In genomic region chr13:33004454-33004853, GRCh38 we compare ENCODE assay signal across 12 cellular contexts. TPM values are rescaled to one million over a fixed set of nuclear protein-coding genes. Genes with fewer than 3 reads are reported as not detected.
DNase-seq lines count a peak whose midpoint lies in the region; ATAC-seq, FAIRE-seq and TF ChIP-seq lines count a peak whose summit lies in the region.
"Had no signal": no experiment of that assay in that cellular context is flagged by ENCODE, and none has a peak within 500 bp of the region (broad histone marks: within the 10 kb centered on the region; RNA-seq: fewer than 3 reads in every experiment).

No MANE protein-coding gene starts in this region.

- H3K4me1 ChIP-seq in muscle layer of duodenum (ENCODE audit: control insufficient read depth in 1 of 2, insufficient read depth in 2 of 2, low read length in 2 of 2): no peaks in the 10 kb centered on the region
- H3K4me1 ChIP-seq: BE2C had no signal

- no peaks in the 10 kb centered on the region for H3K36me3 ChIP-seq in muscle layer of duodenum (ENCODE audit: control insufficient read depth in 1 of 2, insufficient read depth in 2 of 2, low read length in 2 of 2)
- H3K36me3 ChIP-seq: BE2C had no signal

- peaks cover 7 to 15% of the 10 kb centered on the region in 2 donors for H3K9me3 ChIP-seq in muscle layer of duodenum (ENCODE audit: control insufficient read depth in 1 of 2, low read length in 2 of 2)
- H3K9me3 ChIP-seq: BE2C had no signal

- peak; percentile 72 for ATAC-seq in Right ventricle myocardium inferior

- H3K27ac ChIP-seq in muscle layer of duodenum (ENCODE audit: low read length): peak overlapping the region; percentile 41

- no peaks in the 10 kb centered on the region for H3K27me3 ChIP-seq in muscle layer of duodenum (ENCODE audit: low read depth, low read length)
- H3K27me3 ChIP-seq: BE2C had no signal

- no peak for TF ChIP-seq POLR2A in H54 (IDR thresholded peaks at IDR 0.05; ENCODE audit: low read depth, low read length)

- no peak for FAIRE-seq in H54 (lab: Jason Lieb, UNC)

- DNase-seq in Right ventricle myocardium inferior (ENCODE audit: missing footprints) (no peak), cardiac septum (ENCODE audit: low spot score) (no peak), fibroblast of gingiva (ENCODE audit: low read depth) (peak; percentile 37), NCI-H510A treated with DMSO at 0.1 percent for 48 hours (lab: John Stamatoyannopoulos, UW) (no peak), H54 (ENCODE audit: insufficient read length, low spot score) (no peak), cortex of kidney (lab: John Stamatoyannopoulos, UW) (no peak)
- DNase-seq in stimulated activated CD4-positive, alpha-beta T cell treated with anti-CD3 and anti-CD28 coated beads, Interleukin-2, amount 100 ng/mL, for 48 hours: no peak
- DNase-seq: activated CD4-positive, alpha-beta T cell treated with anti-CD3 and anti-CD28 coated beads for 1 hour; activated gamma-delta T cell; BE2C; NCI-H1436 had no signal

- intact Hi-C loops in Right ventricle myocardium inferior (cut with DNase I) (no loop called here), cardiac septum (cut with DNase I) (loop anchor here (2.0 kb wide), 1 partner anchor 36 kb away; no protein-coding TSS in a partner anchor)

- no peak overlapping the region for H3K4me3 ChIP-seq in muscle layer of duodenum (ENCODE audit: low read depth in 1 of 2, low read length in 2 of 2)

RNA-seq across cellular contexts. Expression of gene KL, which starts 11.8 kb away (rescaled TPM):
- total RNA-seq in Right ventricle myocardium inferior: 1.5 TPM
- total RNA-seq in cardiac septum: 1.9 TPM
